ENCODE assay signal across 8 cellular contexts in the genomic region with DNA sequence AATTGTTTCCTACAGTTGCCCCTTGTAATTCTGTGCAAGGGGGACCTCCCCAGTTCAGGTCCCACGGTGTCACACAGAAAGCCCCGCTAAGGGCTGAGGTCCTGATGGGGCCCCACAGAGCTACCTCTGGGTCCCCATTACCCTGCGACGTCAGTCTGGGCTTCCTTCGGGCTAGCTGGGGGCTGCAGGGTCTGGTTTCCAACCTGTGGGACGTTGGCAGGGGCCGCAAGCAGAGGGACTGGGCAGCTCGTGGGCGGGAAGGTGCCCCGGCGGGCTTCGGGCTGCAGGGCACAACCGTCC. TPM values are rescaled to one million over a fixed set of nuclear protein-coding genes. Genes with fewer than 3 reads are reported as not detected.
DNase-seq lines count a peak whose midpoint lies in the region; ATAC-seq and TF ChIP-seq lines count a peak whose summit lies in the region.

No MANE protein-coding gene starts in this region.

- H3K36me3 Mint-ChIP-seq in WTC11: peaks cover 27% of the 10 kb centered on the region
- peaks cover 7% of the 10 kb centered on the region for H3K36me3 Mint-ChIP-seq in stimulated activated memory B cell treated with anti-CD40 and anti-IgM and Interleukin-4, amounts not matched to agents 10 μg/mL and 1 μg/mL and 100 μg/mL, for 72 hours

- no peaks in the 10 kb centered on the region for H3K9me3 ChIP-seq in hepatocyte (ENCODE audit: low read depth)

- CTCF ChIA-PET in WTC11 (lab: Charles Lee): interaction anchor here (0.7 to 2.7 kb wide), 6 partner anchors 12 to 134 kb away, joined by 3 to 10 read pairs (median 3); a partner anchor contains a TSS

- H3K4me2 ChIP-seq in hepatocyte: peak overlapping the region; percentile 98

- ATAC-seq in GM18861 (IDR thresholded peaks at IDR 0.05; ENCODE audit: unreplicated experiment) (peak; percentile 12), HG02840 (IDR thresholded peaks at IDR 0.05; ENCODE audit: low FRiP score, unreplicated experiment) (peak; percentile 9), WTC11 (peak; percentile 3)
- ATAC-seq in stimulated activated memory B cell treated with anti-CD40 and anti-IgM and Interleukin-4, amounts not matched to agents 10 μg/mL and 1 μg/mL and 100 μg/mL, for 72 hours: peak; percentile 22

- WGBS in hepatocyte (ENCODE audit: low lambda C conversion rate, missing lambda C conversion rate): 1% methylated on average over 13 of the region's 13 CpGs

- peak overlapping the region; percentile 96 for H2AFZ ChIP-seq in hepatocyte

- no peaks in the 10 kb centered on the region for H3K9me3 Mint-ChIP-seq in WTC11
- H3K9me3 Mint-ChIP-seq in stimulated activated memory B cell treated with anti-CD40 and anti-IgM and Interleukin-4, amounts not matched to agents 10 μg/mL and 1 μg/mL and 100 μg/mL, for 72 hours: no peaks in the 10 kb centered on the region

- TF ChIP-seq CTCF in WTC11 (IDR thresholded peaks at IDR 0.05) (no peak), hepatocyte (IDR thresholded peaks at IDR 0.05; ENCODE audit: poor library complexity) (no peak)

- peak overlapping the region; percentile 91 for H3K27ac ChIP-seq in hepatocyte

- DNase-seq in WTC11 (ENCODE audit: low spot score) (no peak), hepatocyte (ENCODE audit: low spot score) (no peak), NCI-H526 treated with DMSO at 0.1 percent for 48 hours (lab: John Stamatoyannopoulos, UW) (no peak), erythroblast (lab: John Stamatoyannopoulos, UW) (no peak), NOMO-1 (lab: John Stamatoyannopoulos, UW; ENCODE audit: unreplicated experiment in 2 of 2) (no peak)

- peaks cover 19% of the 10 kb centered on the region for H3K4me1 Mint-ChIP-seq in WTC11
- H3K4me1 Mint-ChIP-seq in stimulated activated memory B cell treated with anti-CD40 and anti-IgM and Interleukin-4, amounts not matched to agents 10 μg/mL and 1 μg/mL and 100 μg/mL, for 72 hours: peaks cover 23% of the 10 kb centered on the region

- POLR2A ChIA-PET in WTC11 (lab: Charles Lee): interaction anchor here (1.5 to 1.9 kb wide), 2 partner anchors 10 to 12 kb away, joined by 4 to 5 read pairs; a partner anchor contains a TSS

- H3K4me3 Mint-ChIP-seq in WTC11: peak overlapping the region; percentile 76
- peak overlapping the region; percentile 88 for H3K4me3 Mint-ChIP-seq in stimulated activated memory B cell treated with anti-CD40 and anti-IgM and Interleukin-4, amounts not matched to agents 10 μg/mL and 1 μg/mL and 100 μg/mL, for 72 hours

- no peaks in the 10 kb centered on the region for H3K27me3 Mint-ChIP-seq in WTC11 (ENCODE audit: low read depth)
- no peaks in the 10 kb centered on the region for H3K27me3 Mint-ChIP-seq in stimulated activated memory B cell treated with anti-CD40 and anti-IgM and Interleukin-4, amounts not matched to agents 10 μg/mL and 1 μg/mL and 100 μg/mL, for 72 hours

- peak overlapping the region; percentile 72 for H3K4me3 ChIP-seq in hepatocyte

- no peak for TF ChIP-seq POLR2A in erythroblast (IDR thresholded peaks at IDR 0.05; ENCODE audit: low read length)

- no peaks in the 10 kb centered on the region for H3K36me3 ChIP-seq in hepatocyte (replicated peaks; ENCODE audit: insufficient read depth, low read depth)

- H3K9me2 ChIP-seq in hepatocyte (replicated peaks; ENCODE audit: insufficient read depth): no peaks in the 10 kb centered on the region

- peak overlapping the region; percentile 64; the same call in 1 of the 2 replicates for H3K27ac Mint-ChIP-seq in WTC11
- peak overlapping the region; percentile 85 for H3K27ac Mint-ChIP-seq in stimulated activated memory B cell treated with anti-CD40 and anti-IgM and Interleukin-4, amounts not matched to agents 10 μg/mL and 1 μg/mL and 100 μg/mL, for 72 hours

- H3K4me1 ChIP-seq in hepatocyte (ENCODE audit: insufficient read depth): peaks cover 39% of the 10 kb centered on the region

- H3K79me2 ChIP-seq in hepatocyte: peaks cover 48% of the 10 kb centered on the region

- H4K20me1 ChIP-seq in hepatocyte (ENCODE audit: insufficient read depth, poor library complexity, severe bottlenecking): no peaks in the 10 kb centered on the region

- H3K27me3 ChIP-seq in hepatocyte: no peaks in the 10 kb centered on the region

TF ChIP-seq in WTC11, 78 proteins besides CTCF, POLR2A, EP300 and RAD21:
- TF ChIP-seq, protein P1, sequence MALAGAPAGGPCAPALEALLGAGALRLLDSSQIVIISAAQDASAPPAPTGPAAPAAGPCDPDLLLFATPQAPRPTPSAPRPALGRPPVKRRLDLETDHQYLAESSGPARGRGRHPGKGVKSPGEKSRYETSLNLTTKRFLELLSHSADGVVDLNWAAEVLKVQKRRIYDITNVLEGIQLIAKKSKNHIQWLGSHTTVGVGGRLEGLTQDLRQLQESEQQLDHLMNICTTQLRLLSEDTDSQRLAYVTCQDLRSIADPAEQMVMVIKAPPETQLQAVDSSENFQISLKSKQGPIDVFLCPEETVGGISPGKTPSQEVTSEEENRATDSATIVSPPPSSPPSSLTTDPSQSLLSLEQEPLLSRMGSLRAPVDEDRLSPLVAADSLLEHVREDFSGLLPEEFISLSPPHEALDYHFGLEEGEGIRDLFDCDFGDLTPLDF (CRISPR knock-in tag; IDR thresholded peaks at IDR 0.05): no peak
- TF ChIP-seq SMAD3 (CRISPR knock-in tag; IDR thresholded peaks at IDR 0.05; ENCODE audit: borderline replicate concordance) (no peak), MYBL2 (CRISPR knock-in tag; IDR thresholded peaks at IDR 0.05) (0 out of 2 replicates have a peak, but pooled peaks have one; percentile 1)
- TF ChIP-seq, protein P2, sequence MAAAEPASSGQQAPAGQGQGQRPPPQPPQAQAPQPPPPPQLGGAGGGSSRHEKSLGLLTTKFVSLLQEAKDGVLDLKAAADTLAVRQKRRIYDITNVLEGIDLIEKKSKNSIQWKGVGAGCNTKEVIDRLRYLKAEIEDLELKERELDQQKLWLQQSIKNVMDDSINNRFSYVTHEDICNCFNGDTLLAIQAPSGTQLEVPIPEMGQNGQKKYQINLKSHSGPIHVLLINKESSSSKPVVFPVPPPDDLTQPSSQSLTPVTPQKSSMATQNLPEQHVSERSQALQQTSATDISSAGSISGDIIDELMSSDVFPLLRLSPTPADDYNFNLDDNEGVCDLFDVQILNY (CRISPR knock-in tag; IDR thresholded peaks at IDR 0.05): 0 out of 2 replicates have a peak, but pooled peaks have one; percentile 8

RNA-seq across cellular contexts. Expression of a gene that starts 0.7 kb away (rescaled TPM):
- total RNA-seq in WTC11 (2021) (48.6 to 57.0 TPM (median 54.5 TPM) in 3 replicates), hepatocyte (68.0 and 87.4 TPM in 2 replicates)
- 63.5 and 82.3 TPM in 2 replicates for polyA plus RNA-seq in hepatocyte

RNA-seq across cellular contexts. Expression of a gene that starts 11.4 kb away (rescaled TPM):
- 65.1 to 75.7 TPM (median 65.5 TPM) in 3 replicates for total RNA-seq in WTC11 (2021)
- total RNA-seq in hepatocyte: 78.5 and 96.1 TPM in 2 replicates
- 174 and 175 TPM in 2 replicates for polyA plus RNA-seq in hepatocyte

RNA-seq across cellular contexts. Expression of a gene that starts 11.8 kb away (rescaled TPM):
- total RNA-seq in WTC11 (2021) (1,349 to 1,504 TPM (median 1,464 TPM) in 3 replicates), hepatocyte (1,502 and 1,568 TPM in 2 replicates)
- 1,058 and 1,100 TPM in 2 replicates for polyA plus RNA-seq in hepatocyte

RNA-seq across cellular contexts. Expression of a gene that starts 27.0 kb away (rescaled TPM):
- total RNA-seq in WTC11 (2021): 212 to 276 TPM (median 218 TPM) in 3 replicates
- 168 and 197 TPM in 2 replicates for total RNA-seq in hepatocyte
- 122 and 125 TPM in 2 replicates for polyA plus RNA-seq in hepatocyte

RNA-seq across cellular contexts. Expression of a gene that starts 32.0 kb away (rescaled TPM):
- total RNA-seq in WTC11 (2021): 39.1 to 42.1 TPM (median 41.7 TPM) in 3 replicates
- total RNA-seq in hepatocyte: 26.2 and 28.2 TPM in 2 replicates
- 22.6 and 24.5 TPM in 2 replicates for polyA plus RNA-seq in hepatocyte
